In genomic region chr1:226366290-226366689, GRCh38 we compare ENCODE assay signal across 16 cellular contexts.
"Had no signal": no experiment of that assay in that cellular context is flagged by ENCODE, and none has a peak within 500 bp of the region (broad histone marks: within the 10 kb centered on the region; RNA-seq: fewer than 3 reads in every experiment).

No MANE protein-coding gene starts in this region.

- H3K4me1 ChIP-seq: stomach, uterus had no signal

- H3K36me3 ChIP-seq: uterus had no signal

- H3K4me1 Mint-ChIP-seq: activated naive CD4-positive, alpha-beta T cell treated with anti-CD3 and anti-CD28 coated beads, Interleukin-2, amount 10 ng/mL, durations not matched to agents 7 days and 5 days; activated T-helper 17 cell treated with anti-CD3 and anti-CD28 coated beads, Interleukin-2, amount 50 U/mL, for 72 hours; brain; central memory CD8-positive, alpha-beta T cell had no signal

- H3K9me3 ChIP-seq: gastroesophageal sphincter, left ventricle myocardium inferior, sigmoid colon, stomach, thoracic aorta, uterus had no signal

- H3K27me3 Mint-ChIP-seq: activated naive CD4-positive, alpha-beta T cell treated with anti-CD3 and anti-CD28 coated beads, Interleukin-2, amount 10 ng/mL, durations not matched to agents 7 days and 5 days; activated T-helper 17 cell treated with anti-CD3 and anti-CD28 coated beads, Interleukin-2, amount 50 U/mL, for 72 hours; brain; central memory CD8-positive, alpha-beta T cell; memory B cell had no signal

- H3K9me3 Mint-ChIP-seq: activated naive CD4-positive, alpha-beta T cell treated with anti-CD3 and anti-CD28 coated beads, Interleukin-2, amount 10 ng/mL, durations not matched to agents 7 days and 5 days; activated T-helper 17 cell treated with anti-CD3 and anti-CD28 coated beads, Interleukin-2, amount 50 U/mL, for 72 hours; brain; central memory CD8-positive, alpha-beta T cell; memory B cell; nephron progenitor cell had no signal

- H3K4me3 Mint-ChIP-seq: activated naive CD4-positive, alpha-beta T cell treated with anti-CD3 and anti-CD28 coated beads, Interleukin-2, amount 10 ng/mL, durations not matched to agents 7 days and 5 days; activated T-helper 17 cell treated with anti-CD3 and anti-CD28 coated beads, Interleukin-2, amount 50 U/mL, for 72 hours; brain; central memory CD8-positive, alpha-beta T cell; memory B cell; nephron progenitor cell had no signal

- H3K27me3 ChIP-seq: gastroesophageal sphincter, sigmoid colon, stomach, uterus had no signal

- H3K4me3 ChIP-seq: gastroesophageal sphincter, left ventricle myocardium inferior, sigmoid colon, stomach, thoracic aorta, uterus had no signal

- H3K27ac Mint-ChIP-seq: activated naive CD4-positive, alpha-beta T cell treated with anti-CD3 and anti-CD28 coated beads, Interleukin-2, amount 10 ng/mL, durations not matched to agents 7 days and 5 days; activated T-helper 17 cell treated with anti-CD3 and anti-CD28 coated beads, Interleukin-2, amount 50 U/mL, for 72 hours; memory B cell; nephron progenitor cell had no signal

- H3K27ac ChIP-seq: gastroesophageal sphincter, left ventricle myocardium inferior, sigmoid colon, stomach, thoracic aorta, uterus had no signal

- ATAC-seq: activated T-helper 17 cell treated with anti-CD3 and anti-CD28 coated beads, Interleukin-2, amount 50 U/mL, for 72 hours; gastroesophageal sphincter had no signal

- DNase-seq: activated CD4-positive, alpha-beta T cell treated with anti-CD3 and anti-CD28 coated beads, Interleukin-2, amount 50 U/mL, for 1 hour; activated naive CD4-positive, alpha-beta T cell treated with anti-CD3 and anti-CD28 coated beads, Interleukin-2, amount 10 ng/mL, durations not matched to agents 7 days and 5 days; activated T-cell treated with anti-CD3 and anti-CD28 coated beads for 4 hours; left ventricle myocardium inferior; nephron progenitor cell; sigmoid colon; stimulated activated CD4-positive, alpha-beta T cell treated with anti-CD3 and anti-CD28 coated beads, Interleukin-4, amount 100 ng/mL, for 24 hours; stomach; T-helper 2 cell; uterus had no signal
